In genomic region chr10:6348091-6348862, GRCh38 we compare ENCODE assay signal across 8 cellular contexts.
DNase-seq lines count a peak whose midpoint lies in the region; ATAC-seq and TF ChIP-seq lines count a peak whose summit lies in the region.

No MANE protein-coding gene starts in this region.

- H3K4me1 ChIP-seq in left lung, result peaks cover 16 to 38% of the 10 kb centered on the region in 2 donors

- peak overlapping the region; percentile 37 to 81 for H3K27ac ChIP-seq in left lung

- no peaks in the 10 kb centered on the region for H3K36me3 ChIP-seq in left lung

- no peaks in the 10 kb centered on the region for H3K9me3 ChIP-seq in left lung

- TF ChIP-seq CTCF in left lung (IDR thresholded peaks at IDR 0.05), result no peak

- no peaks in the 10 kb centered on the region for H3K27me3 ChIP-seq in left lung

- ATAC-seq in GM18858 (IDR thresholded peaks at IDR 0.05; ENCODE audit: unreplicated experiment) (peak; percentile 89), HG03045 (IDR thresholded peaks at IDR 0.05; ENCODE audit: unreplicated experiment) (peak; percentile 95), left lung (peak; percentile 92)

- DNase-seq in SK-N-DZ (ENCODE audit: low spot score), result peak; percentile 17
- DNase-seq in activated naive CD4-positive, alpha-beta T cell treated with Interleukin-2 at 50 U/mL for 16 hours, result peak; percentile 84
- DNase-seq in left lung, result peak; percentile 71 to 88
- DNase-seq in stimulated activated CD8-positive, alpha-beta memory T cell treated with anti-CD3 and anti-CD28 coated beads, Interleukin-15, amount 100 ng/mL, for 24 hours (ENCODE audit: low read depth), result peak; percentile 40
- DNase-seq in NCI-H1694 treated with DMSO at 0.1 percent for 48 hours (lab: John Stamatoyannopoulos, UW), result no peak
- no peak for DNase-seq in epidermal melanocyte (ENCODE audit: insufficient read length, low spot score)

- intact Hi-C loops in left lung (cut with DNase I), result no loop called here

- H3K4me3 ChIP-seq in left lung, result no peak overlapping the region

Comparison
In these comparisons a context has a peak if more than half of its experiments do, and no peak if none do; other contexts are left out.
1. DNase-seq: peak in SK-N-DZ (single experiment), activated naive CD4-positive, alpha-beta T cell treated with Interleukin-2 at 50 U/mL for 16 hours (single experiment), left lung (2 of 2) and stimulated activated CD8-positive, alpha-beta memory T cell treated with anti-CD3 and anti-CD28 coated beads, Interleukin-15, amount 100 ng/mL, for 24 hours (single experiment); none in NCI-H1694 treated with DMSO at 0.1 percent for 48 hours (single experiment) and epidermal melanocyte (single experiment).
2. Peak in every context shown above with its lines, with median percentiles within 50 percentile points of each other: ATAC-seq.